Comparison of ENCODE assay signal across 8 cellular contexts in the genomic region with DNA sequence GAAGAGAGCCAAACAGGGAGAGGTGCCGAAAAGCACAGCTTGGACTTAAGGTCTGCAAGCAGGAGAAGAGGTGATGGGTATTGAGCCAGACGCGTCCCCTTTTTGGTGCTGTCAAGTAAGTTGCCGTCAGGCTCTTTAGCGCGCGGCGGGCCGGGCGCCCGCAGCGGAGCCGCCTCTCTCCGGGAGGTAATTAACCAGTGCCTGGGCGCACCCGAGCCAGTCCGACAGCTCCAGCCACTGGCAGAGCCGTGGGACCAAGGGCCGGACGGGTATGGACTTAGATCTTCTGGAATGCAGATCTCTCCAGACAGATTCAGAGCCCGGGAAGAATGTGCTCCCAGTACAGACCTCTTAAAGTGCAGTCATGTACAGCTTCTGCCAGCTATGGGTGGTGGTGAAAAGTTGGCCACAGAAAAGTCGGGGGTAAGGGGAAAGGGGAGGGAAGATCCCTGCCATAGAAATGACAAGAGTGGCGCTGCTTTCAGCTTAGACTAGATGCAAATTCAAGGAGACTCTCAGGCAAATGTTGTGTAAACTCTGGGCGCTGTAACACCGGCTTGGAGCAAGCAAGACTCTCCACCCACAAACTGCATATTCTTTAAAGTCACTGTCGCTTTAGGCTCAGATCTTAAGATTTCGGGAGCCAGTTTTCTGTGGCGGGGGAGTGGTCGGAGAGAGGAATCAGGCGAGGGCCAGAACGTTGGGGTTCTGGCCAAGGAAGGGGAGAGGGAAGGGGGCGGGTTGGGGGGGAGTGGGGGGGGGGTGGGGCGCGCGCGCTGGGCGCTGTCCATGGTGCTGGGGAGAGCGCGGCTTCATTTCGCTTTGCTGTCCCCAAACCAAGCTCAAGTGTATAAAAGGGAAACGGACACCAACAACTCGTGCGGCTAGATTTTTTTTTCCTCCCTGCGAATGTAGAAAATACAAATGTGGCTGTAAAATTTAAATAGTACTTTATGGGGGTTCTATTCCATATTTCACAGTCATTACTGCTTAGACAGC. TPM values are rescaled to one million over a fixed set of nuclear protein-coding genes. Genes with fewer than 3 reads are reported as not detected.
DNase-seq lines count a peak whose midpoint lies in the region; ATAC-seq and TF ChIP-seq lines count a peak whose summit lies in the region.

No MANE protein-coding gene starts in this region.

- H3K27me3 Mint-ChIP-seq in nephron (ENCODE audit: low read depth) = peaks cover 99% of the 10 kb centered on the region

- no peak for TF ChIP-seq CTCF in nephron (IDR thresholded peaks at IDR 0.05; ENCODE audit: unreplicated experiment in 3 of 3)

- H3K4me3 Mint-ChIP-seq in nephron = peak overlapping the region; percentile 53 to 69 (median 58)

- H3K27ac Mint-ChIP-seq in nephron = no peak overlapping the region

- ATAC-seq in HG03039 (IDR thresholded peaks at IDR 0.05; ENCODE audit: unreplicated experiment) = no peak

- DNase-seq in EH (ENCODE audit: low read depth) = peak; percentile 48
- peak; percentile 32 for DNase-seq in LHCN-M2 (ENCODE audit: low read depth)
- peak; percentile 38 for DNase-seq in dermis blood vessel endothelial cell
- DNase-seq in NCI-H1930 (lab: John Stamatoyannopoulos, UW) = no peak
- DNase-seq in effector CD8-positive, alpha-beta T cell (lab: John Stamatoyannopoulos, UW) = no peak
- DNase-seq in NCI-H1436 treated with DMSO at 0.1 percent for 48 hours (lab: John Stamatoyannopoulos, UW) = no peak

- H3K9me3 Mint-ChIP-seq in nephron = no peaks in the 10 kb centered on the region

- peaks cover 3% of the 10 kb centered on the region for H3K36me3 Mint-ChIP-seq in nephron (ENCODE audit: low read depth)

- H3K4me1 Mint-ChIP-seq in nephron = peaks cover 21% of the 10 kb centered on the region

RNA-seq across cellular contexts. Expression of a gene that starts 29.2 kb away (rescaled TPM):
- total RNA-seq in LHCN-M2 (2014; rRNA removed) (16.8 and 17.1 TPM in 2 replicates), dermis blood vessel endothelial cell (34.7 and 98.7 TPM in 2 replicates)
- 14.0 TPM for polyA plus RNA-seq in LHCN-M2 (2012)

RNA-seq across cellular contexts. Expression of a gene that starts 31.2 kb away (rescaled TPM):
- total RNA-seq in LHCN-M2 (2014; rRNA removed) (10.4 and 10.8 TPM in 2 replicates), dermis blood vessel endothelial cell (11.2 and 18.4 TPM in 2 replicates)
- polyA plus RNA-seq in LHCN-M2 (2012) = 33.4 TPM

Comparison
In these comparisons a context has a peak if more than half of its experiments do, and no peak if none do; other contexts are left out.
1. DNase-seq: peak in EH (single experiment), LHCN-M2 (single experiment) and dermis blood vessel endothelial cell (single experiment); none in NCI-H1930 (0 of 2), effector CD8-positive, alpha-beta T cell (single experiment) and NCI-H1436 treated with DMSO at 0.1 percent for 48 hours (single experiment).